ENCODE assay signal across 21 cellular contexts in the genomic region with DNA sequence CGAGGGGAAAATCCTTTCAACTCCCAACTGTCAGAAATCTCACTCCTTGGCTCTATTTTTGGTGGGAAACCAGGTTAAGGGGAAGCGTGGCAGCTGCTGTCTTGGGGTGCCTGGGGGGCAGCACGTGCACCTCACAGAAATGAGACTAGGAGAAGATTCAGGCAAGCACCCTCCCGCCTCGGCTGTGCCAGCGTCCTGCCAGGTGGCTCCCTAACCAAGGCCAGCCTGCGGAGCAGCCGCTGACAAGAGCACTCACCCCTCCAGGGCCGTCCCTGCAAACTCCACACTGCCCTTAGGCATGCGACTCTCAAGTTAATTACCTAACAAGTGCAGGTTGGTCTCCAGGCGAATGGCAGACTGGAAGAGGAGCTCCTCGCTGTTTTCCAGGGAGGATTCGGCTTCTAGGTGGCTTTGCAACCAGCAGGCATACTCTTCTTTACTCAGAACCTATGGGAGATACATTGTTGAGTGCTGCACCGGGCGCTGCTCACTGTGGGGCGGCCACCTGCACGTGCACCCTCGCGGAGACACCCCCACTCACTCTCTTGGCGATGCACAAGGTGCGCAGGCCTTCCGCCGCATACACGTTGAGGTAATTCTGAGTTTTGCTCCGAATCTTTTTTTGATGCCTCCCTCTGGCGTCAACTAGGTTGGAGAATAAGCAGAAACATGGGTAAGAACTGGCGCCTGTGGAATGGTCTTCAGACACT.
A peak's percentile ranks its signal among the peaks of the same experiment; 100 is the strongest.
DNase-seq lines count a peak whose midpoint lies in the region; ATAC-seq, FAIRE-seq and TF ChIP-seq lines count a peak whose summit lies in the region.
"Had no signal": no experiment of that assay in that cellular context is flagged by ENCODE, and none has a peak within 500 bp of the region (broad histone marks: within the 10 kb centered on the region; RNA-seq: fewer than 3 reads in every experiment).

No MANE protein-coding gene starts in this region.

- no peak overlapping the region for H2AFZ ChIP-seq in neural progenitor cell (replicated peaks)

- intact Hi-C loops in cardiac septum (cut with DNase I): no loop called here
- intact Hi-C loops in right cardiac atrium (cut with DNase I): loop anchor here in 1 of 4 donors (10.0 kb wide), 1 partner anchor 203 kb away; no protein-coding TSS in a partner anchor
- intact Hi-C loops in sciatic nerve (cut with DNase I): no loop called here

- H3K4me1 Mint-ChIP-seq in chondrocyte (ENCODE audit: low read depth): peaks cover 38% of the 10 kb centered on the region
- H3K4me1 Mint-ChIP-seq in neural progenitor cell: no peaks in the 10 kb centered on the region
- H3K4me1 Mint-ChIP-seq: CD8-positive, alpha-beta memory T cell had no signal

- no peaks in the 10 kb centered on the region for H4K20me1 ChIP-seq in neural progenitor cell (ENCODE audit: low read depth)

- no peaks in the 10 kb centered on the region for H3K9me3 ChIP-seq in right cardiac atrium (ENCODE audit: control insufficient read depth, low read length)
- H3K9me3 ChIP-seq in neural progenitor cell (ENCODE audit: low read depth): no peaks in the 10 kb centered on the region

- H3K27me3 Mint-ChIP-seq in chondrocyte (ENCODE audit: low read depth): no peaks in the 10 kb centered on the region
- H3K27me3 Mint-ChIP-seq in neural progenitor cell (ENCODE audit: insufficient read depth, low read depth): peaks cover 6% of the 10 kb centered on the region
- H3K27me3 Mint-ChIP-seq: CD8-positive, alpha-beta memory T cell had no signal

- DNase-seq in cardiac septum (ENCODE audit: low spot score) (peak; percentile 67), right cardiac atrium (no peak), chondrocyte (ENCODE audit: low spot score) (peak; percentile 81), sciatic nerve (ENCODE audit: low spot score) (peak; percentile 40), H54 (ENCODE audit: insufficient read length, low spot score) (no peak), neural progenitor cell (ENCODE audit: low spot score) (no peak)
- no peak for DNase-seq in activated CD4-positive, alpha-beta T cell treated with anti-CD3 and anti-CD28 coated beads, Interleukin-2, amount 50 U/mL, for 4 hours
- DNase-seq: Calu3; CD8-positive, alpha-beta memory T cell; DMS153; GOT3; Karpas-422; NCI-H1436 treated with DMSO at 0.1 percent for 48 hours; NCI-H1930; NCI-H526; OCI-M1; Right ventricle myocardium superior had no signal

- 87% methylated on average over 27 of the region's 27 CpGs for WGBS in right cardiac atrium

- H3K27ac ChIP-seq in right cardiac atrium (ENCODE audit: low read length) (no peak overlapping the region), neural progenitor cell (no peak overlapping the region)
- H3K27ac ChIP-seq: C4-2B had no signal

- H3K36me3 Mint-ChIP-seq in chondrocyte (ENCODE audit: low read depth) (peaks cover 37% of the 10 kb centered on the region), neural progenitor cell (no peaks in the 10 kb centered on the region)

- H3K79me2 ChIP-seq in neural progenitor cell (ENCODE audit: low read depth): no peaks in the 10 kb centered on the region

- TF ChIP-seq POLR2A in H54 (IDR thresholded peaks at IDR 0.05; ENCODE audit: low read depth, low read length): no peak

- H3K27me3 ChIP-seq in right cardiac atrium (ENCODE audit: control insufficient read depth, insufficient read depth) (no peaks in the 10 kb centered on the region), neural progenitor cell (no peaks in the 10 kb centered on the region)

- no peak for TF ChIP-seq CTCF in chondrocyte (IDR thresholded peaks at IDR 0.05)
- TF ChIP-seq CTCF in neural progenitor cell (IDR thresholded peaks at IDR 0.05): no peak

- H3K27ac Mint-ChIP-seq in chondrocyte (ENCODE audit: unreplicated experiment) (peak overlapping the region; percentile 41), neural progenitor cell (no peak overlapping the region)

- no peaks in the 10 kb centered on the region for H3K9me3 Mint-ChIP-seq in chondrocyte (ENCODE audit: low read depth)
- H3K9me3 Mint-ChIP-seq in neural progenitor cell: no peaks in the 10 kb centered on the region
- H3K9me3 Mint-ChIP-seq: CD8-positive, alpha-beta memory T cell had no signal

- no peak overlapping the region for H3K4me2 ChIP-seq in neural progenitor cell

- no peak for FAIRE-seq in H54 (lab: Jason Lieb, UNC)
- FAIRE-seq: A204.1, G401.6, GM12892 had no signal

- H3K4me3 Mint-ChIP-seq in chondrocyte (ENCODE audit: unreplicated experiment): no peak overlapping the region
- no peak overlapping the region for H3K4me3 Mint-ChIP-seq in neural progenitor cell
- H3K4me3 Mint-ChIP-seq: CD8-positive, alpha-beta memory T cell had no signal

- ATAC-seq in right cardiac atrium (no peak), sciatic nerve (no peak)

- H3K4me3 ChIP-seq in right cardiac atrium (ENCODE audit: low read length) (no peak overlapping the region), neural progenitor cell (no peak overlapping the region)

- H3K9ac ChIP-seq in neural progenitor cell: no peak overlapping the region

- no peaks in the 10 kb centered on the region for H3K4me1 ChIP-seq in right cardiac atrium (ENCODE audit: control insufficient read depth, insufficient read depth, low read length)
- H3K4me1 ChIP-seq in neural progenitor cell: no peaks in the 10 kb centered on the region

- no peaks in the 10 kb centered on the region for H3K36me3 ChIP-seq in neural progenitor cell

- H3F3A ChIP-seq in neural progenitor cell (ENCODE audit: low read depth): no peaks in the 10 kb centered on the region

Comparison
In these comparisons a context has a peak if more than half of its experiments do, and no peak if none do; other contexts are left out.
1. DNase-seq: peak in cardiac septum (single experiment), chondrocyte (single experiment) and sciatic nerve (single experiment); none in right cardiac atrium (0 of 3), activated CD4-positive, alpha-beta T cell treated with anti-CD3 and anti-CD28 coated beads, Interleukin-2, amount 50 U/mL, for 4 hours (0 of 2), H54 (single experiment) and neural progenitor cell (single experiment).